Comparison of ENCODE assay signal across 1 cellular context in the genomic region with DNA sequence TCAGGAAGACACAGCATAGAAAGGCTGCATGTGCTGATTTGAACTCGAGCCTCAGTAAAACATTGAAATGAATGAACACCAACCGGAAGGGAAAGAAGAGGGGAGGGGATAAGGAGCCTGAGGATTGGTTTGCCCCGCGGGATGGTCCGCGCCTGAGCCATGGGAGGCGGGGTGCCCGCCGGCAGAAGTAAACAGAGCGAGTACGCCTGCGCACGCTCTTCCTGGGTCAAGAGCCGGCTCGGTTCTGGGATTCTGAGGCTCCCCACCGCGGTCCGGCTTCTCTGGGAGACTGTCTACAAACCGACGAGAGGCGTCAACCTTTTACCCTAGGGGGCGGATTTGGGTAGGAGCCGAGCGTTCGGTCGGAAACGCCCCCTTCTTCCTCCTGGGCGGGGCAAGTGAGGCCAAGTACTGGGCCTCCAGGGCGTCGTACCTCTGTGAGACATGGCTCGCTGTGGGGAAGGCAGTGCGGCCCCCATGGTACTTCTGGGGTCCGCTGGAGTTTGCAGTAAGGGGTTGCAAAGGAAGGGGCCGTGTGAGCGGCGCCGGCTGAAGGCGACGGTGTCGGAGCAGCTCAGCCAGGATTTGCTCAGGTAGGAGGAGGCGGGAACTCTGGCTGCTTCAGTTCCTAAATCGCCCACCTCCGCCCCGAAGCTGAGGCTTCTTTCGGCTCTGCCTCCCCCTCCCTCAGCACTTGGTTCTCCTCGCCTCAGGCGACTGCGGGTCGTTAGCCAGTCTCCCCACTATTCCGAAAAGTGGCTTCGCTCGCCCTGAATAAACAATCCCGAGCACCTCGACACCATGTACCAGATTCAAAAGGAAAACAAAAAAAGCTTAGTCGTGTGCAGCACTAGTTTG.
TF ChIP-seq lines count a peak whose summit lies in the region.

A gene (plus strand): TSS at position 218 of the 858 bp plus-strand sequence. CDS start 227 bp downstream, at position 445.

TF ChIP-seq in SK-N-SH, 30 proteins besides CTCF, POLR2A, EP300 and RAD21 (continued from another document):
- TF ChIP-seq, protein P1, sequence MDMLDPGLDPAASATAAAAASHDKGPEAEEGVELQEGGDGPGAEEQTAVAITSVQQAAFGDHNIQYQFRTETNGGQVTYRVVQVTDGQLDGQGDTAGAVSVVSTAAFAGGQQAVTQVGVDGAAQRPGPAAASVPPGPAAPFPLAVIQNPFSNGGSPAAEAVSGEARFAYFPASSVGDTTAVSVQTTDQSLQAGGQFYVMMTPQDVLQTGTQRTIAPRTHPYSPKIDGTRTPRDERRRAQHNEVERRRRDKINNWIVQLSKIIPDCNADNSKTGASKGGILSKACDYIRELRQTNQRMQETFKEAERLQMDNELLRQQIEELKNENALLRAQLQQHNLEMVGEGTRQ (IDR thresholded peaks at IDR 0.05; ENCODE audit: borderline replicate concordance, low read depth, low read length) = no peak
- TF ChIP-seq CHD2 (IDR thresholded peaks at IDR 0.05; ENCODE audit: low read length, partially characterized antibody) = no peak
- TF ChIP-seq, protein P2, sequence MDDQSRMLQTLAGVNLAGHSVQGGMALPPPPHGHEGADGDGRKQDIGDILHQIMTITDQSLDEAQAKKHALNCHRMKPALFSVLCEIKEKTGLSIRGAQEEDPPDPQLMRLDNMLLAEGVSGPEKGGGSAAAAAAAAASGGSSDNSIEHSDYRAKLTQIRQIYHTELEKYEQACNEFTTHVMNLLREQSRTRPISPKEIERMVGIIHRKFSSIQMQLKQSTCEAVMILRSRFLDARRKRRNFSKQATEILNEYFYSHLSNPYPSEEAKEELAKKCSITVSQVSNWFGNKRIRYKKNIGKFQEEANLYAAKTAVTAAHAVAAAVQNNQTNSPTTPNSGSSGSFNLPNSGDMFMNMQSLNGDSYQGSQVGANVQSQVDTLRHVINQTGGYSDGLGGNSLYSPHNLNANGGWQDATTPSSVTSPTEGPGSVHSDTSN (IDR thresholded peaks at IDR 0.05) = no peak
- TF ChIP-seq FOXJ3 (CRISPR knock-in tag; IDR thresholded peaks at IDR 0.05) = peak; percentile 85
- TF ChIP-seq SIN3A (IDR thresholded peaks at IDR 0.05; ENCODE audit: borderline replicate concordance, low read depth, low read length) = peak; percentile 15; the same call in 1 of the 2 replicates
